In genomic region chr11:74153224-74153623, GRCh38 we compare ENCODE assay signal across 9 cellular contexts.
"Had no signal": no experiment of that assay in that cellular context is flagged by ENCODE, and none has a peak within 500 bp of the region (broad histone marks: within the 10 kb centered on the region; RNA-seq: fewer than 3 reads in every experiment).

No MANE protein-coding gene starts in this region.

- H3K4me1 ChIP-seq: HAP-1 had no signal

- H3K27ac ChIP-seq: GM23248, HL-60 had no signal

- H3K36me3 ChIP-seq: HAP-1 had no signal

- H3K4me3 ChIP-seq: GM23248, HAP-1, K562 had no signal

- H3K9ac ChIP-seq: GM23248 had no signal

- H2AFZ ChIP-seq: GM23248 had no signal

- H3K9me3 ChIP-seq: HAP-1 had no signal

- ATAC-seq: HCT116, K562 had no signal

- DNase-seq: GM23248, GOT3, H7, IMR-90, KG1 had no signal

- FAIRE-seq: K562 had no signal
